Comparison of ENCODE assay signal across 16 cellular contexts in the genomic region with DNA sequence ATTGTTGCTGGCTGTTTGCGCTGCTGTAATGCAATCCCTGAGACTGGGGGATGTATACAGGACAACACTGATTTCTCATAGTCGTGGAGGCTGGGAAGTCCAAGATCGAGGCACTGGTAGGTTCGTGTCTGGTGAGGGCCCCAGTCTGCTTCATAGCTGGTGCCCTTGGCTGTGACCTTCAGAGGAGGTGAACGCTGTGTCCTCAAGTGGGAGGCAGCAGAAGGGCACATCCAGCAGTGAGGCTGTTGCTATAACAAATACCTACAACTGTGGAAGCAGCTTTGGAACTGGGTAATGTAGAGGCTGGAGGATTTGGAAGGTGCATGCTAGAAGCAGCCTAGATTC. TPM values are rescaled to one million over a fixed set of nuclear protein-coding genes. Genes with fewer than 3 reads are reported as not detected.
DNase-seq lines count a peak whose midpoint lies in the region; TF ChIP-seq lines count a peak whose summit lies in the region.
"Had no signal": no experiment of that assay in that cellular context is flagged by ENCODE, and none has a peak within 500 bp of the region (broad histone marks: within the 10 kb centered on the region; RNA-seq: fewer than 3 reads in every experiment).

No MANE protein-coding gene starts in this region.

- H2AFZ ChIP-seq in osteoblast (ENCODE audit: low read length), result no peak overlapping the region
- H2AFZ ChIP-seq: GM23338 had no signal

- TF ChIP-seq CTCF in RWPE1 (conservative IDR thresholded peaks at IDR 0.05; ENCODE audit: low read depth) (no peak), osteoblast (IDR thresholded peaks at IDR 0.05; ENCODE audit: extremely low read depth, low read depth, low read length) (no peak)

- H3K36me3 ChIP-seq in osteoblast (ENCODE audit: insufficient read depth, low read length), result no peaks in the 10 kb centered on the region
- H3K36me3 ChIP-seq: BE2C had no signal

- CTCF ChIA-PET in RWPE1 (lab: Yijun Ruan, JAX), result interaction anchor here (0.6 to 4.1 kb wide), 4 partner anchors 42 to 1009 kb away, joined by 3 to 62 read pairs (median 5); no protein-coding TSS in a partner anchor

- H3K4me2 ChIP-seq in osteoblast (ENCODE audit: insufficient read depth, low read length), result no peak overlapping the region
- H3K4me2 ChIP-seq: A549, GM23338 had no signal

- H3K79me2 ChIP-seq in osteoblast (ENCODE audit: insufficient read depth, low read length), result no peaks in the 10 kb centered on the region

- H4K20me1 ChIP-seq in osteoblast (ENCODE audit: insufficient read depth, low read length), result no peaks in the 10 kb centered on the region

- H3K4me3 ChIP-seq in osteoblast (ENCODE audit: insufficient read depth, low read length), result no peak overlapping the region
- H3K4me3 ChIP-seq: A549, GM23338 had no signal

- peak; percentile 50 for DNase-seq in activated effector memory CD4-positive, alpha-beta T cell treated with anti-CD3 and anti-CD28 coated beads, Interleukin-2, amount 50 U/mL, for 16 hours
- no peak for DNase-seq in activated effector memory CD4-positive, alpha-beta T cell treated with Interleukin-2 at 50 U/mL for 16 hours
- DNase-seq in RWPE1 (ENCODE audit: low spot score) (no peak), ecto neural progenitor cell (ENCODE audit: low spot score) (peak; percentile 29), osteoblast (ENCODE audit: insufficient read length, low spot score, missing footprints) (peak; percentile 54), SHP77 treated with DMSO at 0.1 percent for 48 hours (lab: John Stamatoyannopoulos, UW) (no peak)
- no peak for DNase-seq in stimulated activated CD4-positive, alpha-beta T cell treated with anti-CD3 and anti-CD28 coated beads, Interleukin-2, amount 100 ng/mL, for 48 hours
- DNase-seq: BE2C, DND-41, GDM1, H9 had no signal

- no peaks in the 10 kb centered on the region for H3K9me3 ChIP-seq in osteoblast (ENCODE audit: low read depth, low read length)
- H3K9me3 ChIP-seq: A549, BE2C had no signal

- peaks cover 26% of the 10 kb centered on the region for H3K27me3 ChIP-seq in osteoblast (ENCODE audit: insufficient read depth, low read length)
- H3K27me3 ChIP-seq: BE2C had no signal

- no peaks in the 10 kb centered on the region for H3K4me1 ChIP-seq in osteoblast (ENCODE audit: insufficient read depth, low read length)
- H3K4me1 ChIP-seq: A549, BE2C had no signal

- POLR2A ChIA-PET in RWPE1 (lab: Yijun Ruan, JAX; ENCODE audit: low non-redundant PET), result no interaction called here

- peak overlapping the region; percentile 20 for H3K27ac ChIP-seq in RWPE1
- H3K27ac ChIP-seq in osteoblast (ENCODE audit: low read depth, low read length), result no peak overlapping the region
- H3K27ac ChIP-seq: A549, C4-2B had no signal

RNA-seq across cellular contexts. Expression of a gene that starts 21.3 kb away (rescaled TPM):
- not detected in 2 replicates for total RNA-seq in osteoblast
- total RNA-seq: CD4-positive, alpha-beta memory T cell; GM23338; H9; HT1080 had no signal

RNA-seq across cellular contexts. Expression of a gene that starts 29.0 kb away (rescaled TPM):
- total RNA-seq in osteoblast, result not detected in 2 replicates
- total RNA-seq: CD4-positive, alpha-beta memory T cell; GM23338; H9; HT1080 had no signal

RNA-seq across cellular contexts. Expression of a gene that starts 42.6 kb away (rescaled TPM):
- not detected in 2 replicates for total RNA-seq in osteoblast
- total RNA-seq: CD4-positive, alpha-beta memory T cell; GM23338; H9; HT1080 had no signal

RNA-seq across cellular contexts. Expression of a gene that starts 46.1 kb away (rescaled TPM):
- not detected in 2 replicates for total RNA-seq in osteoblast
- total RNA-seq: CD4-positive, alpha-beta memory T cell; GM23338; H9; HT1080 had no signal

RNA-seq across cellular contexts. Expression of a gene that starts 52.8 kb away (rescaled TPM):
- total RNA-seq in osteoblast, result not detected in 2 replicates
- total RNA-seq: CD4-positive, alpha-beta memory T cell; GM23338; H9; HT1080 had no signal

Comparison
In these comparisons a context has a peak if more than half of its experiments do, and no peak if none do; other contexts are left out.
1. DNase-seq: peak in activated effector memory CD4-positive, alpha-beta T cell treated with anti-CD3 and anti-CD28 coated beads, Interleukin-2, amount 50 U/mL, for 16 hours (single experiment), ecto neural progenitor cell (single experiment) and osteoblast (single experiment); none in activated effector memory CD4-positive, alpha-beta T cell treated with Interleukin-2 at 50 U/mL for 16 hours (single experiment), RWPE1 (single experiment), SHP77 treated with DMSO at 0.1 percent for 48 hours (single experiment) and stimulated activated CD4-positive, alpha-beta T cell treated with anti-CD3 and anti-CD28 coated beads, Interleukin-2, amount 100 ng/mL, for 48 hours (0 of 2).